Comparison of ENCODE assay signal across 30 cellular contexts in the genomic region with DNA sequence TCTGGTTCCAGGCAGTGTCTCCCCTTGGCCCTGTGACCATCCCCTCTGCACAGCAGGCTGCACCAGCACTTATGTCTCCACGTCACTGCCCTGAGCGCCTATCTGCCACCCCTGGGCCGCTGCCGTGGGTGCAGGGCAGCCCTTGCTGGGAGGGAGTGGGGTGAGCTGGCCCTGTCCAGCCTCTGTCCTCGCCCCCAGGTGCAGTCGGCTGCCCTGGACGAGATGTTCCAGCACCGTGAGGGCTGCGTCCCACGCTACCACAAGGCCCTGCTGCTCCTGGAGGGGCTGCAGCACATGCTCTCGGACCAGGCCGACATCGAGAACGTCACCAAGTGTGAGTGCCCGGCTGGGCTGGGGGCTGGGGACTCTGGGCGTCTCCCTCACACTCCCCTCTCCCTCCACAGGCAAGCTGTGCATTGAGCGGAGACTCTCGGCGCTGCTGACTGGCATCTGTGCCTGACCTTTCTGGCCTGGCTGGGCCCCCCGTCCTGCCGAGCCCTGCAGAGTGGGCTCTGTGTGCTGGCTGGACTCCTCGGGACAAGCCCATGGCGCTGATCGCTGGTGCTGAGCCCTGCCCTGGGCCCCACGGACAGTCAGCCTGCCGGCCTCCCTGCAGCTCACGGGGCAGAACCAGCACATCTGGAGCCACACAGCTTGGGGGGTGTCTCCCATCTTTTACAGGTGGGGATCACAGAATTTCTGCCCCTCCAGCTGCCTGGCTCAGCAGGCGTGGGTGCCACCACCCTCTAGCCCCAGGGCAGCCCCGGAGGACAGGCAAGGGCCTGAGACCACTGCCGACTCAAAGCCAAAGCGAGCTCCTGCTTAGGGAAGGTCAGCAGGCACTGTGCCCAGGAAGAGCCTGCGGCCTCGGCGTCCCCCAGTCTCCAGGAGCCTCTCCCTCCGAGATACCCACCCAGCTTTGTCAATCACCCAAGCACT. TPM values are rescaled to one million over a fixed set of nuclear protein-coding genes. Genes with fewer than 3 reads are reported as not detected.
DNase-seq lines count a peak whose midpoint lies in the region; ATAC-seq and TF ChIP-seq lines count a peak whose summit lies in the region.
"Had no signal": no experiment of that assay in that cellular context is flagged by ENCODE, and none has a peak within 500 bp of the region (broad histone marks: within the 10 kb centered on the region; RNA-seq: fewer than 3 reads in every experiment).

No MANE protein-coding gene starts in this region.

- peak overlapping the region; percentile 43 for H4K8ac ChIP-seq in neuronal stem cell (ENCODE audit: low read depth, low read length)

- CTCF ChIA-PET in RWPE1 (lab: Yijun Ruan, JAX) = interaction anchor here (0.7 kb wide), 1 partner anchor 84 kb away, joined by 3 read pairs; no protein-coding TSS in a partner anchor

- peaks cover 66% of the 10 kb centered on the region for H4K20me1 ChIP-seq in BLaER1

- no peaks in the 10 kb centered on the region; the same call in 1 of the 2 replicates for H3K9me3 ChIP-seq in BLaER1
- no peaks in the 10 kb centered on the region for H3K9me3 ChIP-seq in heart right ventricle
- H3K9me3 ChIP-seq in neuronal stem cell (replicated peaks in 1 of 2; ENCODE audit: control insufficient read depth in 2 of 2, insufficient read depth in 1 of 2, low read depth in 1 of 2, low read length in 2 of 2) = no peaks in the 10 kb centered on the region
- H3K9me3 ChIP-seq: colonic mucosa, gastroesophageal sphincter, left lung had no signal

- intact Hi-C loops in heart right ventricle (cut with DNase I) = no loop called here

- peaks cover 61% of the 10 kb centered on the region for H3K36me3 ChIP-seq in BLaER1
- H3K36me3 ChIP-seq in heart right ventricle = peaks cover 0 to 59% (median 26%) of the 10 kb centered on the region in 9 donors
- peaks cover 37 to 55% of the 10 kb centered on the region in 2 donors for H3K36me3 ChIP-seq in neuronal stem cell (replicated peaks in 1 of 2; ENCODE audit: control insufficient read depth in 2 of 2, insufficient read depth in 2 of 2, low read length in 2 of 2)
- H3K36me3 ChIP-seq: colonic mucosa had no signal

- peaks cover under 1% of the 10 kb centered on the region for H3K79me1 ChIP-seq in neuronal stem cell (ENCODE audit: low read depth, low read length)

- H3K27me3 ChIP-seq in BLaER1 = no peaks in the 10 kb centered on the region
- H3K27me3 ChIP-seq in heart right ventricle = no peaks in the 10 kb centered on the region
- H3K27me3 ChIP-seq in neuronal stem cell (ENCODE audit: control insufficient read depth in 3 of 3, insufficient read depth in 3 of 3, low read depth in 1 of 3, low read length in 3 of 3) = no peaks in the 10 kb centered on the region
- H3K27me3 ChIP-seq: colonic mucosa, gastroesophageal sphincter, left lung had no signal

- H3K4me3 ChIP-seq in BLaER1 (no peak overlapping the region), heart right ventricle (no peak overlapping the region), neuronal stem cell (ENCODE audit: low read length in 2 of 2) (peak overlapping the region in 1 of 2 donors; percentile 48)
- H3K4me3 ChIP-seq: colonic mucosa, gastroesophageal sphincter, left lung, skin epidermis had no signal

- no peak overlapping the region for H3K18ac ChIP-seq in neuronal stem cell (ENCODE audit: low read length)

- H3K4ac ChIP-seq in neuronal stem cell (ENCODE audit: low read length) = no peak overlapping the region

- TF ChIP-seq CTCF in RWPE1 (conservative IDR thresholded peaks at IDR 0.05; ENCODE audit: low read depth) (no peak), heart right ventricle (IDR thresholded peaks at IDR 0.05) (no peak)

- no peak overlapping the region for H2BK12ac ChIP-seq in neuronal stem cell (ENCODE audit: low read length)

- H2BK5ac ChIP-seq in neuronal stem cell (ENCODE audit: low read length) = peak overlapping the region; percentile 93

- peak overlapping the region; percentile 91; the same call in 1 of the 2 replicates for H3K4me2 ChIP-seq in BLaER1
- no peak overlapping the region for H3K4me2 ChIP-seq in neuronal stem cell (ENCODE audit: insufficient read depth, low read length, poor library complexity, severe bottlenecking)

- no peak overlapping the region for H2AK5ac ChIP-seq in neuronal stem cell (ENCODE audit: low read depth, low read length)

- no peak overlapping the region for H2AFZ ChIP-seq in neuronal stem cell (ENCODE audit: low read length)

- H2BK15ac ChIP-seq in neuronal stem cell (ENCODE audit: low read length) = no peak overlapping the region

- no peak overlapping the region for H4K91ac ChIP-seq in neuronal stem cell (ENCODE audit: low read depth, low read length, poor library complexity)

- H2BK120ac ChIP-seq in neuronal stem cell (ENCODE audit: low read depth, low read length) = no peak overlapping the region

- peaks cover 45% of the 10 kb centered on the region for H3K4me1 ChIP-seq in BLaER1
- peaks cover 0 to 40% (median 11%) of the 10 kb centered on the region in 9 donors for H3K4me1 ChIP-seq in heart right ventricle
- no peaks in the 10 kb centered on the region for H3K4me1 ChIP-seq in neuronal stem cell (ENCODE audit: control insufficient read depth in 2 of 2, insufficient read depth in 1 of 2, low read depth in 1 of 2, low read length in 2 of 2)
- H3K4me1 ChIP-seq: colonic mucosa had no signal

- no peak overlapping the region for H3K23ac ChIP-seq in neuronal stem cell (ENCODE audit: low read depth, low read length, poor library complexity)

- H3K9ac ChIP-seq in BLaER1 (no peak overlapping the region), neuronal stem cell (ENCODE audit: low read depth, low read length, poor library complexity) (no peak overlapping the region)

- DNase-seq in RWPE1 (ENCODE audit: low spot score) = no peak
- no peak for DNase-seq in heart right ventricle
- no peak for DNase-seq in neuronal stem cell (ENCODE audit: low spot score)
- DNase-seq in retina = no peak
- no peak for DNase-seq in NCI-H187 (lab: John Stamatoyannopoulos, UW)
- DNase-seq: activated CD4-positive, alpha-beta memory T cell treated with anti-CD3 and anti-CD28 coated beads, Interleukin-2, amount 10 ng/mL, durations not matched to agents 7 days and 5 days; activated CD4-positive, alpha-beta T cell treated with anti-CD3 and anti-CD28 coated beads for 1 hour; AML-193; amygdala; CD8-positive, alpha-beta memory T cell; colonic mucosa; effector CD8-positive, alpha-beta T cell; HCEC 1CT; MV-4-11; naive thymus-derived CD4-positive, alpha-beta T cell; NCI-H1436; NCI-H226; NCI-H526 treated with DMSO at 0.1 percent for 48 hours; PC-3; stimulated activated naive B cell treated with anti-CD40 and anti-IgM and Interleukin-4, amounts not matched to agents 10 μg/mL and 1 μg/mL and 100 μg/mL, for 72 hours; substantia nigra; T-helper 2 cell had no signal

- no peak overlapping the region for H3K14ac ChIP-seq in neuronal stem cell (ENCODE audit: low read length)

- 78 to 82% methylated on average over 35 of the region's 35 CpGs for WGBS in heart right ventricle, 2 donors
- WGBS in neuronal stem cell (ENCODE audit: extremely low coverage in 2 of 2, insufficient read length in 2 of 2, insufficient replicate concordance in 1 of 2), 2 donors = no CpG with 5 or more reads among the region's 35 CpGs

- 0 out of 2 replicates have a peak overlapping the region, but pooled peaks have one; percentile 35 for H3K27ac ChIP-seq in BLaER1
- peak overlapping the region; percentile 48 for H3K27ac ChIP-seq in RWPE1
- H3K27ac ChIP-seq in heart right ventricle = peak overlapping the region in 9 of 10 donors; percentile 58 to 89 (median 78)
- H3K27ac ChIP-seq in neuronal stem cell (replicated peaks; ENCODE audit: low read length) = no peak overlapping the region
- H3K27ac ChIP-seq: colonic mucosa, gastroesophageal sphincter, HL-60, left lung, skin epidermis had no signal

- ATAC-seq in heart right ventricle (peak; percentile 5 to 87 (median 54)), GM19324 (IDR thresholded peaks at IDR 0.05; ENCODE audit: low FRiP score, unreplicated experiment) (no peak), GM19023 (IDR thresholded peaks at IDR 0.05; ENCODE audit: unreplicated experiment) (no peak)
- ATAC-seq: gastroesophageal sphincter; left lung; naive thymus-derived CD4-positive, alpha-beta T cell; PC-3; SK-N-SH treated with all-trans-retinoic acid at 6 μM for 48 hours; stimulated activated naive B cell treated with anti-CD40 and anti-IgM and Interleukin-4, amounts not matched to agents 10 μg/mL and 1 μg/mL and 100 μg/mL, for 72 hours had no signal

- POLR2A ChIA-PET in RWPE1 (lab: Yijun Ruan, JAX; ENCODE audit: low non-redundant PET) = interaction anchor here (0.6 kb wide), 1 partner anchor 26 kb away, joined by 5 read pairs; no protein-coding TSS in a partner anchor

RNA-seq across cellular contexts. Expression of gene PUS1, which starts 7.9 kb away (rescaled TPM):
- 10 to 100 TPM in 1 of 10 donors, 1 to 10 TPM in 9; 5.1 to 14.8 (median 7.5) TPM for total RNA-seq in heart right ventricle
- 10 to 100 TPM; 13.7 to 17.4 TPM for polyA plus RNA-seq in heart right ventricle
- 10.3 TPM for polyA plus RNA-seq in neuronal stem cell (2013, experiment 1 of 2)
- 8.8 TPM for polyA plus RNA-seq in neuronal stem cell (2013, experiment 2 of 2)

RNA-seq across cellular contexts. Expression of gene ULK1, which starts 26.7 kb away (rescaled TPM):
- total RNA-seq in heart right ventricle = 10 to 100 TPM; 30.2 to 77.7 (median 51.6) TPM
- polyA plus RNA-seq in heart right ventricle = 10 to 100 TPM; 10.7 to 37.2 TPM
- 21.6 TPM for polyA plus RNA-seq in neuronal stem cell (2013, experiment 1 of 2)
- polyA plus RNA-seq in neuronal stem cell (2013, experiment 2 of 2) = 22.4 TPM

RNA-seq across cellular contexts. Expression of gene EP400, which starts 28.6 kb away (rescaled TPM):
- total RNA-seq in heart right ventricle = 10 to 100 TPM; 14.1 to 20.5 (median 19.3) TPM
- 10 to 100 TPM in 1 of 2 donors, 1 to 10 TPM in 1; 6.6 to 18.9 TPM for polyA plus RNA-seq in heart right ventricle
- polyA plus RNA-seq in neuronal stem cell (2013, experiment 1 of 2) = 20.4 TPM
- 21.2 TPM for polyA plus RNA-seq in neuronal stem cell (2013, experiment 2 of 2)

Comparison
In these comparisons a context has a peak if more than half of its experiments do, and no peak if none do; other contexts are left out.
1. ATAC-seq: peak in heart right ventricle (8 of 8); none in GM19324 (single experiment) and GM19023 (single experiment).